ENCODE assay signal across 14 cellular contexts in the genomic region with DNA sequence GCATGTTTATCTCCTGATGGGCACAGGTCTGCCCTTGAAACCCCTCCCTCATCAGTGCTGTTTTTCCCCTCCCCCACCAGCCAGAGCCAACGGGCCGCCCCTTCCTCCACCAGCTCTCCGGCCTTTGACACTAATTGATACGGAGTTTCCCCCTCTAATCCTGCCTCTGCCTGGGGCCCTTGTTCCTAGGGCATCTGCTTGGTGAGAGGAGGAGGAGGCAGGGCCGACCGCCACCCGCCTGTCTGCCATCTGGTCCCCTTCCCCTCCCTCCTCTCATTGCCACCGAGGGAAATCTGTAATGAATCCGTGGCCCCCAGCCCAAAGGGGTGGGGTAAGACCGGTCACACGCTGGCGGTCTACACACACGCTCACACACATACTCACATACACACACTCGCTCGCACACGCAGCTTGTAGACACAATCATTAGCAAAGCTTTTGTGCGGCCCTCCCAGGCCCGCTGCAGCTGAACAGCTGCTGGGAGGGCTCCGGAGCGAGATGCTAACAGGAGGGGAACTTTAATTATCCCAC. TPM values are rescaled to one million over a fixed set of nuclear protein-coding genes. Genes with fewer than 3 reads are reported as not detected.
DNase-seq lines count a peak whose midpoint lies in the region; ATAC-seq and TF ChIP-seq lines count a peak whose summit lies in the region.
"Had no signal": no experiment of that assay in that cellular context is flagged by ENCODE, and none has a peak within 500 bp of the region (broad histone marks: within the 10 kb centered on the region; RNA-seq: fewer than 3 reads in every experiment).

No MANE protein-coding gene starts in this region.

- H3K4me1 Mint-ChIP-seq in progenitor cell of endocrine pancreas (ENCODE audit: low read depth) = peaks cover 5% of the 10 kb centered on the region
- H3K4me1 Mint-ChIP-seq in activated CD4-positive, alpha-beta memory T cell treated with anti-CD3 and anti-CD28 coated beads for 36 hours (ENCODE audit: low read depth) = no peaks in the 10 kb centered on the region

- POLR2A ChIA-PET in activated CD4-positive, alpha-beta memory T cell treated with anti-CD3 and anti-CD28 coated beads for 36 hours (lab: Charles Lee) = no interaction called here

- CTCF ChIA-PET in activated CD4-positive, alpha-beta memory T cell treated with anti-CD3 and anti-CD28 coated beads for 36 hours (lab: Charles Lee) = interaction anchor here (0.7 kb wide), 1 partner anchor 32 kb away, joined by 5 read pairs; no protein-coding TSS in a partner anchor

- intact Hi-C loops in activated CD4-positive, alpha-beta memory T cell treated with anti-CD3 and anti-CD28 coated beads for 36 hours (cut with micrococcal nuclease) = no loop called here

- no peak for TF ChIP-seq CTCF in progenitor cell of endocrine pancreas (IDR thresholded peaks at IDR 0.05; ENCODE audit: unreplicated experiment)

- peak overlapping the region; percentile 9 for H3K4me3 Mint-ChIP-seq in progenitor cell of endocrine pancreas (ENCODE audit: low read depth)
- no peak overlapping the region for H3K4me3 Mint-ChIP-seq in activated CD4-positive, alpha-beta memory T cell treated with anti-CD3 and anti-CD28 coated beads for 36 hours
- H3K4me3 Mint-ChIP-seq: naive thymus-derived CD8-positive, alpha-beta T cell; stimulated activated naive CD8-positive, alpha-beta T cell treated with anti-CD3 and anti-CD28 coated beads, Interleukin-15, Interleukin-2, amounts not matched to agents 100 ng/mL and 50 ng/mL, for 24 hours had no signal

- H3K27ac Mint-ChIP-seq in progenitor cell of endocrine pancreas = no peak overlapping the region
- H3K27ac Mint-ChIP-seq in activated CD4-positive, alpha-beta memory T cell treated with anti-CD3 and anti-CD28 coated beads for 36 hours = no peak overlapping the region
- H3K27ac Mint-ChIP-seq: activated naive CD4-positive, alpha-beta T cell treated with anti-CD3 and anti-CD28 coated beads, Interleukin-2, amount 50 U/mL, for 72 hours; stimulated activated naive CD8-positive, alpha-beta T cell treated with anti-CD3 and anti-CD28 coated beads, Interleukin-15, Interleukin-2, amounts not matched to agents 100 ng/mL and 50 ng/mL, for 24 hours had no signal

- no peak for ATAC-seq in HG03135 (IDR thresholded peaks at IDR 0.05; ENCODE audit: unreplicated experiment)
- ATAC-seq: activated naive CD4-positive, alpha-beta T cell treated with anti-CD3 and anti-CD28 coated beads, Interleukin-2, amount 50 U/mL, for 72 hours; left ventricle myocardium superior; naive thymus-derived CD8-positive, alpha-beta T cell had no signal

- no peaks in the 10 kb centered on the region for H3K36me3 Mint-ChIP-seq in progenitor cell of endocrine pancreas (ENCODE audit: insufficient read depth)
- peaks cover 2% of the 10 kb centered on the region for H3K36me3 Mint-ChIP-seq in activated CD4-positive, alpha-beta memory T cell treated with anti-CD3 and anti-CD28 coated beads for 36 hours

- DNase-seq in NCI-H1092 (lab: John Stamatoyannopoulos, UW) (peak; percentile 61), NCI-H524 (lab: John Stamatoyannopoulos, UW) (peak; percentile 98), globus pallidus (ENCODE audit: low spot score) (peak; percentile 16), progenitor cell of endocrine pancreas (ENCODE audit: low spot score, unreplicated experiment) (no peak), hippocampal formation (lab: John Stamatoyannopoulos, UW) (no peak)
- DNase-seq in activated CD4-positive, alpha-beta memory T cell treated with anti-CD3 and anti-CD28 coated beads for 36 hours = no peak
- DNase-seq: GM23248; left ventricle myocardium superior; naive thymus-derived CD8-positive, alpha-beta T cell; sigmoid colon had no signal

- peaks cover 27% of the 10 kb centered on the region for H3K27me3 Mint-ChIP-seq in progenitor cell of endocrine pancreas
- peaks cover 12% of the 10 kb centered on the region for H3K27me3 Mint-ChIP-seq in activated CD4-positive, alpha-beta memory T cell treated with anti-CD3 and anti-CD28 coated beads for 36 hours

- no peaks in the 10 kb centered on the region for H3K9me3 Mint-ChIP-seq in progenitor cell of endocrine pancreas (ENCODE audit: low read depth)
- peaks cover 15% of the 10 kb centered on the region for H3K9me3 Mint-ChIP-seq in activated CD4-positive, alpha-beta memory T cell treated with anti-CD3 and anti-CD28 coated beads for 36 hours

RNA-seq across cellular contexts. Expression of a gene that starts 27.4 kb away (rescaled TPM):
- total RNA-seq in progenitor cell of endocrine pancreas = 2.1 and 2.4 TPM in 2 replicates
- not detected for total RNA-seq in activated CD4-positive, alpha-beta memory T cell treated with anti-CD3 and anti-CD28 coated beads for 36 hours
- total RNA-seq: activated naive CD4-positive, alpha-beta T cell treated with anti-CD3 and anti-CD28 coated beads, Interleukin-2, amount 50 U/mL, for 72 hours; GM23248; LHCN-M2; naive thymus-derived CD8-positive, alpha-beta T cell had no signal

Comparison
In these comparisons a context has a peak if more than half of its experiments do, and no peak if none do; other contexts are left out.
1. DNase-seq: peak in NCI-H1092 (single experiment), NCI-H524 (2 of 2) and globus pallidus (single experiment); none in progenitor cell of endocrine pancreas (single experiment), activated CD4-positive, alpha-beta memory T cell treated with anti-CD3 and anti-CD28 coated beads for 36 hours (single experiment) and hippocampal formation (0 of 2).